Comparison of ENCODE assay signal across 1 cellular context in the genomic region with DNA sequence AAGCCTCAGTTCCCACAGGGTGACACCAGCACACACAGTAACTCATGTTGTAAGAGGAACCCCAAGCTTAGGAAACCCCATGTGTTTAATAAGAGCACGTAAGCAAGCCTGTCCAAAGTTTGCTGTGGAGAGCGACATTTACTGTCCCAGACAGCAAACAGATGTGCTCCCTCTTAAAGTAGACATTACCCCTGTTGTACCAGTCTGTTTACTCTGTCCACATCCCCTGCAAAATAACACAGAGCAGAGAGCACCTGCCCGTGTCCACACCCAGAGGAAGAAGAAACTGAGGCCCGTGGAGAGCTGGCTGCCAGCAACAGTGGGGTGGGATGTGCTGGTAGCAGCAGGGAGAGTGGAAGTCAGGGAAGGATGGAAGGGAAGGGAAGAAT.
TF ChIP-seq lines count a peak whose summit lies in the region.

No MANE protein-coding gene starts in this region.

TF ChIP-seq in IMR-90, 13 proteins besides CTCF, POLR2A, EP300 and RAD21 (continued from another document):
- TF ChIP-seq MAZ (IDR thresholded peaks at IDR 0.05; ENCODE audit: borderline replicate concordance, low read depth, low read length) = no peak
- TF ChIP-seq RFX5 (IDR thresholded peaks at IDR 0.05; ENCODE audit: low read depth, low read length) = no peak
- no peak for TF ChIP-seq NFE2L2 (IDR thresholded peaks at IDR 0.05; ENCODE audit: low read depth, low read length)
- TF ChIP-seq USF2 (IDR thresholded peaks at IDR 0.05; ENCODE audit: low read depth, low read length) = no peak
